In the genomic region with DNA sequence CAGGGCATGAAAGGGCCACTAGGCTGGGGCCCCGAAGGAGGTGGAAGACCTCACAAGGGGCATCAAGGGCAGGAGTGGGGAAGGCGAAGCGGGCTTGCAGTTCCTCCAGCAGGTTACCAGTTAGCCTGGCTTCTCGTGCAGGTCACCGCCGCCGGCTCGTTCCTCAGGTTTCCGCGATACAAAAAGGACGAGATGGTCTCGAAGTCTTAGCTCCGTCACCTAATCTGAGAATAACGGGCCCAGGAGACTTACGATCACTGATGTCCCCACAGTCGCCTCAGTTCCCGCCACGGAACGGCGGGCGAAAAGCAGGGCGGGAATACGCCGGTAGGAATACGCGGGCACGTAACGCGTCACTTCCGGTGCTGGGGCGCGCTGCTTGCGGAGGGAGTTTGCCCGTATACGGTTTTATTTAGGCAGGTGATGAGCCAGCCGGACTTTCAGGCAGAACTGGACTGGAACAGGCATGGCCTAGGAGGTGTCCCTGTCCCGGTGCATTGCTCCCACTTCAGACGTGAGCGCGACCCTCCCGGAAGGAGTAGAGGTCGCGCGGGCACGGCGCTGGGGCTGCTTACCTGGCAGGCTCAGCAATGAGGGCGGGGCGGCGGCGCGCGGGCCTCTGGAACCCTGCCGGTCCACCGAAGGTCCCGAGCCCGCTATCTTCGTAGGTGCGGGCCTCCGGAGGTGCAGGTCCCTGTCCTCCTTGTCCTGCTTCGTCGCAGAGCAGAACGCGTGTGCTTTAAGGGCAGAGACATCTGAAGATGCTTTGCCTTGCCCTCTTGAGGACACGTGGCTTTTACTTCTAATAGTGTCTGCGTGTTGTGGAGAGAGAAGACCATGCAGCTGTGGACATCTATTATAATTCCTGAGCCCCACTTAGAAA, we compare ENCODE assay signal across 1 cellular context.
TF ChIP-seq lines count a peak whose summit lies in the region.

A gene with protein sequence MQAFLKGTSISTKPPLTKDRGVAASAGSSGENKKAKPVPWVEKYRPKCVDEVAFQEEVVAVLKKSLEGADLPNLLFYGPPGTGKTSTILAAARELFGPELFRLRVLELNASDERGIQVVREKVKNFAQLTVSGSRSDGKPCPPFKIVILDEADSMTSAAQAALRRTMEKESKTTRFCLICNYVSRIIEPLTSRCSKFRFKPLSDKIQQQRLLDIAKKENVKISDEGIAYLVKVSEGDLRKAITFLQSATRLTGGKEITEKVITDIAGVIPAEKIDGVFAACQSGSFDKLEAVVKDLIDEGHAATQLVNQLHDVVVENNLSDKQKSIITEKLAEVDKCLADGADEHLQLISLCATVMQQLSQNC (minus strand): TSS at position 310 of the 883 bp plus-strand sequence. CDS start 1,769 bp downstream, outside the sequence.

TF ChIP-seq in HepG2, 621 proteins besides CTCF, POLR2A, EP300 and RAD21 (continued from another document and continues in another):
- TF ChIP-seq ZNF781 (CRISPR knock-in tag; IDR thresholded peaks at IDR 0.05; ENCODE audit: borderline replicate concordance, not compliant biosample characterization), result peak; percentile 93
- TF ChIP-seq, protein P1, sequence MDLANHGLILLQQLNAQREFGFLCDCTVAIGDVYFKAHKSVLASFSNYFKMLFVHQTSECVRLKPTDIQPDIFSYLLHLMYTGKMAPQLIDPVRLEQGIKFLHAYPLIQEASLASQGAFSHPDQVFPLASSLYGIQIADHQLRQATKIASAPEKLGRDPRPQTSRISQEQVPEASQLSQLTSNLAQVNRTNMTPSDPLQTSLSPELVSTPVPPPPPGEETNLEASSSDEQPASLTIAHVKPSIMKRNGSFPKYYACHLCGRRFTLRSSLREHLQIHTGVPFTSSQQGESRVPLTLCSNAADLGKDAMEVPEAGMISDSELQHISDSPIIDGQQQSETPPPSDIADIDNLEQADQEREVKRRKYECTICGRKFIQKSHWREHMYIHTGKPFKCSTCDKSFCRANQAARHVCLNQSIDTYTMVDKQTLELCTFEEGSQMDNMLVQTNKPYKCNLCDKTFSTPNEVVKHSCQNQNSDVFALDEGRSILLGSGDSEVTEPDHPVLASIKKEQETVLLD (CRISPR knock-in tag; IDR thresholded peaks at IDR 0.05; ENCODE audit: low read depth), result peak; percentile 51
- TF ChIP-seq GATAD1 (CRISPR knock-in tag; IDR thresholded peaks at IDR 0.05), result peak; percentile 99
- TF ChIP-seq, protein P2, sequence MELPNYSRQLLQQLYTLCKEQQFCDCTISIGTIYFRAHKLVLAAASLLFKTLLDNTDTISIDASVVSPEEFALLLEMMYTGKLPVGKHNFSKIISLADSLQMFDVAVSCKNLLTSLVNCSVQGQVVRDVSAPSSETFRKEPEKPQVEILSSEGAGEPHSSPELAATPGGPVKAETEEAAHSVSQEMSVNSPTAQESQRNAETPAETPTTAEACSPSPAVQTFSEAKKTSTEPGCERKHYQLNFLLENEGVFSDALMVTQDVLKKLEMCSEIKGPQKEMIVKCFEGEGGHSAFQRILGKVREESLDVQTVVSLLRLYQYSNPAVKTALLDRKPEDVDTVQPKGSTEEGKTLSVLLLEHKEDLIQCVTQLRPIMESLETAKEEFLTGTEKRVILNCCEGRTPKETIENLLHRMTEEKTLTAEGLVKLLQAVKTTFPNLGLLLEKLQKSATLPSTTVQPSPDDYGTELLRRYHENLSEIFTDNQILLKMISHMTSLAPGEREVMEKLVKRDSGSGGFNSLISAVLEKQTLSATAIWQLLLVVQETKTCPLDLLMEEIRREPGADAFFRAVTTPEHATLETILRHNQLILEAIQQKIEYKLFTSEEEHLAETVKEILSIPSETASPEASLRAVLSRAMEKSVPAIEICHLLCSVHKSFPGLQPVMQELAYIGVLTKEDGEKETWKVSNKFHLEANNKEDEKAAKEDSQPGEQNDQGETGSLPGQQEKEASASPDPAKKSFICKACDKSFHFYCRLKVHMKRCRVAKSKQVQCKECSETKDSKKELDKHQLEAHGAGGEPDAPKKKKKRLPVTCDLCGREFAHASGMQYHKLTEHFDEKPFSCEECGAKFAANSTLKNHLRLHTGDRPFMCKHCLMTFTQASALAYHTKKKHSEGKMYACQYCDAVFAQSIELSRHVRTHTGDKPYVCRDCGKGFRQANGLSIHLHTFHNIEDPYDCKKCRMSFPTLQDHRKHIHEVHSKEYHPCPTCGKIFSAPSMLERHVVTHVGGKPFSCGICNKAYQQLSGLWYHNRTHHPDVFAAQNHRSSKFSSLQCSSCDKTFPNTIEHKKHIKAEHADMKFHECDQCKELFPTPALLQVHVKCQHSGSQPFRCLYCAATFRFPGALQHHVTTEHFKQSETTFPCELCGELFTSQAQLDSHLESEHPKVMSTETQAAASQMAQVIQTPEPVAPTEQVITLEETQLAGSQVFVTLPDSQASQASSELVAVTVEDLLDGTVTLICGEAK (IDR thresholded peaks at IDR 0.05), result peak; percentile 64
- TF ChIP-seq, protein P2 (CRISPR knock-in tag; IDR thresholded peaks at IDR 0.05), result peak; percentile 84
- TF ChIP-seq, protein P3, sequence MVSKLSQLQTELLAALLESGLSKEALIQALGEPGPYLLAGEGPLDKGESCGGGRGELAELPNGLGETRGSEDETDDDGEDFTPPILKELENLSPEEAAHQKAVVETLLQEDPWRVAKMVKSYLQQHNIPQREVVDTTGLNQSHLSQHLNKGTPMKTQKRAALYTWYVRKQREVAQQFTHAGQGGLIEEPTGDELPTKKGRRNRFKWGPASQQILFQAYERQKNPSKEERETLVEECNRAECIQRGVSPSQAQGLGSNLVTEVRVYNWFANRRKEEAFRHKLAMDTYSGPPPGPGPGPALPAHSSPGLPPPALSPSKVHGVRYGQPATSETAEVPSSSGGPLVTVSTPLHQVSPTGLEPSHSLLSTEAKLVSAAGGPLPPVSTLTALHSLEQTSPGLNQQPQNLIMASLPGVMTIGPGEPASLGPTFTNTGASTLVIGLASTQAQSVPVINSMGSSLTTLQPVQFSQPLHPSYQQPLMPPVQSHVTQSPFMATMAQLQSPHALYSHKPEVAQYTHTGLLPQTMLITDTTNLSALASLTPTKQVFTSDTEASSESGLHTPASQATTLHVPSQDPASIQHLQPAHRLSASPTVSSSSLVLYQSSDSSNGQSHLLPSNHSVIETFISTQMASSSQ (IDR thresholded peaks at IDR 0.05; ENCODE audit: low read depth), result no peak
- TF ChIP-seq, protein P3 (CRISPR knock-in tag; IDR thresholded peaks at IDR 0.05; ENCODE audit: borderline replicate concordance), result peak; percentile 82
- TF ChIP-seq ZNF337 (CRISPR knock-in tag; IDR thresholded peaks at IDR 0.05; ENCODE audit: borderline replicate concordance, low read depth), result no peak
- TF ChIP-seq, protein P4, sequence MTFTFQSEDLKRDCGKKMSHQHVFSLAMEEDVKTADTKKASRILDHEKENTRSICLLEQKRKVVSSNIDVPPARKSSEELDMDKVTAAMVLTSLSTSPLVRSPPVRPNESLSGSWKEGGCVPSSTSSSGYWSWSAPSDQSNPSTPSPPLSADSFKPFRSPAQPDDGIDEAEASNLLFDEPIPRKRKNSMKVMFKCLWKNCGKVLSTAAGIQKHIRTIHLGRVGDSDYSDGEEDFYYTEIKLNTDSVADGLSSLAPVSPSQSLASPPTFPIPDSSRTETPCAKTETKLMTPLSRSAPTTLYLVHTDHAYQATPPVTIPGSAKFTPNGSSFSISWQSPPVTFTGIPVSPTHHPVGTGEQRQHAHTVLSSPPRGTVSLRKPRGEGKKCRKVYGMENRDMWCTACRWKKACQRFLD (CRISPR knock-in tag; IDR thresholded peaks at IDR 0.05; ENCODE audit: borderline replicate concordance), result peak; percentile 79; the same call in 1 of the 2 replicates
- peak; percentile 93 for TF ChIP-seq POGZ (CRISPR knock-in tag; IDR thresholded peaks at IDR 0.05)
- no peak for TF ChIP-seq MBD4 (IDR thresholded peaks at IDR 0.05; ENCODE audit: borderline replicate concordance, low read length)
- no peak; the same call in 1 of the 2 replicates for TF ChIP-seq ZNF607 (CRISPR knock-in tag; IDR thresholded peaks at IDR 0.05; ENCODE audit: borderline replicate concordance)
- no peak; the same call in 1 of the 2 replicates for TF ChIP-seq NCOA1 (CRISPR knock-in tag; IDR thresholded peaks at IDR 0.05)
- TF ChIP-seq ZNF549 (CRISPR knock-in tag; IDR thresholded peaks at IDR 0.05), result no peak
- TF ChIP-seq ZNF816 (CRISPR knock-in tag; IDR thresholded peaks at IDR 0.05; ENCODE audit: borderline replicate concordance), result no peak
- TF ChIP-seq, protein P5, sequence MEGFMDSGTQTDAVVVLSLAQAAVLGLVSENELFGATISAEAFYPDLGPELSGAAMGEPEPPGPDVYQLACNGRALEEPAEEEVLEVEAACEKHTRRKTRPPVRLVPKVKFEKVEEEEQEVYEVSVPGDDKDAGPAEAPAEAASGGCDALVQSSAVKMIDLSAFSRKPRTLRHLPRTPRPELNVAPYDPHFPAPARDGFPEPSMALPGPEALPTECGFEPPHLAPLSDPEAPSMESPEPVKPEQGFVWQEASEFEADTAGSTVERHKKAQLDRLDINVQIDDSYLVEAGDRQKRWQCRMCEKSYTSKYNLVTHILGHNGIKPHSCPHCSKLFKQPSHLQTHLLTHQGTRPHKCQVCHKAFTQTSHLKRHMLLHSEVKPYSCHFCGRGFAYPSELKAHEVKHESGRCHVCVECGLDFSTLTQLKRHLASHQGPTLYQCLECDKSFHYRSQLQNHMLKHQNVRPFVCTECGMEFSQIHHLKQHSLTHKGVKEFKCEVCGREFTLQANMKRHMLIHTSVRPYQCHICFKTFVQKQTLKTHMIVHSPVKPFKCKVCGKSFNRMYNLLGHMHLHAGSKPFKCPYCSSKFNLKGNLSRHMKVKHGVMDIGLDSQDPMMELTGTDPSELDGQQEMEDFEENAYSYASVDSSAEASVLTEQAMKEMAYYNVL (CRISPR knock-in tag; IDR thresholded peaks at IDR 0.05; ENCODE audit: borderline replicate concordance), result peak; percentile 73
- TF ChIP-seq ZNF747 (CRISPR knock-in tag; IDR thresholded peaks at IDR 0.05; ENCODE audit: borderline replicate concordance), result peak; percentile 95
- TF ChIP-seq PAX8 (CRISPR knock-in tag; IDR thresholded peaks at IDR 0.05; ENCODE audit: borderline replicate concordance), result peak; percentile 72; the same call in 1 of the 2 replicates
- TF ChIP-seq, protein P6, sequence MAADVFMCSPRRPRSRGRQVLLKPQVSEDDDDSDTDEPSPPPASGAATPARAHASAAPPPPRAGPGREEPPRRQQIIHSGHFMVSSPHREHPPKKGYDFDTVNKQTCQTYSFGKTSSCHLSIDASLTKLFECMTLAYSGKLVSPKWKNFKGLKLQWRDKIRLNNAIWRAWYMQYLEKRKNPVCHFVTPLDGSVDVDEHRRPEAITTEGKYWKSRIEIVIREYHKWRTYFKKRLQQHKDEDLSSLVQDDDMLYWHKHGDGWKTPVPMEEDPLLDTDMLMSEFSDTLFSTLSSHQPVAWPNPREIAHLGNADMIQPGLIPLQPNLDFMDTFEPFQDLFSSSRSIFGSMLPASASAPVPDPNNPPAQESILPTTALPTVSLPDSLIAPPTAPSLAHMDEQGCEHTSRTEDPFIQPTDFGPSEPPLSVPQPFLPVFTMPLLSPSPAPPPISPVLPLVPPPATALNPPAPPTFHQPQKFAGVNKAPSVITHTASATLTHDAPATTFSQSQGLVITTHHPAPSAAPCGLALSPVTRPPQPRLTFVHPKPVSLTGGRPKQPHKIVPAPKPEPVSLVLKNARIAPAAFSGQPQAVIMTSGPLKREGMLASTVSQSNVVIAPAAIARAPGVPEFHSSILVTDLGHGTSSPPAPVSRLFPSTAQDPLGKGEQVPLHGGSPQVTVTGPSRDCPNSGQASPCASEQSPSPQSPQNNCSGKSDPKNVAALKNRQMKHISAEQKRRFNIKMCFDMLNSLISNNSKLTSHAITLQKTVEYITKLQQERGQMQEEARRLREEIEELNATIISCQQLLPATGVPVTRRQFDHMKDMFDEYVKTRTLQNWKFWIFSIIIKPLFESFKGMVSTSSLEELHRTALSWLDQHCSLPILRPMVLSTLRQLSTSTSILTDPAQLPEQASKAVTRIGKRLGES (CRISPR knock-in tag; IDR thresholded peaks at IDR 0.05; ENCODE audit: borderline replicate concordance), result peak; percentile 11; the same call in 1 of the 2 replicates
- TF ChIP-seq ZNF558 (CRISPR knock-in tag; IDR thresholded peaks at IDR 0.05; ENCODE audit: borderline replicate concordance), result no peak; the same call in 1 of the 2 replicates
- no peak for TF ChIP-seq RAD51 (IDR thresholded peaks at IDR 0.05; ENCODE audit: borderline replicate concordance)
